In the genomic region with DNA sequence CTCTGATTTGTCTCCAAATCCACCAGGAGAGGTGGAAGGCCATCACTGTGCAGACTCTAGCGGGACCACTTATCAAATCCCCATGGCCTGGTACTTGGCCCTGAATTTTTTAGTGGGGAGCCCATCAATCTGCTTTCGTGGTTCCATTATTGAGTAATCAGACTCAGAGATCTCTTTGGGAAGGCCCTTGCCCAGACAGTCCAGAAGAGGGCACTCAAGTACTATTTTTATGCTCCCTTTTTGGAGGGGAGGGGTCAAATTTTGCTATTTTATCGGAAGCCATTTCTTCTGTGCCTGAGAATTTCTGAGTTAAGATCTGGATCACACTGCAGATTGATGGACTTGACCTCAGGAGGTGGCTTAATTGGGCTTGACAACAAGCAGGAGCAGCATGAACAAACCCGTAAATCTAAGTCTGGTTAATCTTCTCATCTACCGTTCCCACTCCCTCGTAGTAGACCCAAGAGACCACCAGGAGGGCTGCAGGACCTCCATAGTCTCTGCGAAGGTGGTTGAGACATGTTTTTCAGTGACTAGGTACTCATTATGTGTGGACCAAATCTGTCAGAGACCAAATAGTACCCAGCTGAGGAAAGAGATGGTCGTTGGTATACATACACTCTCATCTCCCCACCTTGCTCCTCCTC, we compare ENCODE assay signal across 18 cellular contexts. TPM values are rescaled to one million over a fixed set of nuclear protein-coding genes. Genes with fewer than 3 reads are reported as not detected.
"Had no signal": no experiment of that assay in that cellular context is flagged by ENCODE, and none has a peak within 500 bp of the region (broad histone marks: within the 10 kb centered on the region; RNA-seq: fewer than 3 reads in every experiment).

No MANE protein-coding gene starts in this region.

RNA-seq across cellular contexts. Expression of a gene that starts 38.3 kb away (rescaled TPM):
- total RNA-seq: chondrocyte, dermis microvascular lymphatic vessel endothelial cell, endodermal cell, frontal cortex, glomerular endothelial cell, heart left ventricle, kidney epithelial cell, left colon, lower leg skin, mesothelial cell of epicardium, osteoblast, pulmonary artery endothelial cell, stomach, thoracic aorta, transverse colon, urinary bladder had no signal
- polyA plus RNA-seq: esophagus, heart left ventricle, small intestine, stomach, urinary bladder had no signal
